1 cellular context compared by ENCODE assay signal in genomic region chr15:27087651-27088583, GRCh38.
TF ChIP-seq lines count a peak whose summit lies in the region.

No MANE protein-coding gene starts in this region.

TF ChIP-seq in K562, 482 proteins besides CTCF, POLR2A, EP300 and RAD21 (continued from another document and continues in another):
- TF ChIP-seq MNT (conservative IDR thresholded peaks at IDR 0.05) = no peak
- peak; percentile 100 for TF ChIP-seq HDGF (IDR thresholded peaks at IDR 0.05)
- no peak for TF ChIP-seq ZHX1 (conservative IDR thresholded peaks at IDR 0.05; ENCODE audit: low read length)
- TF ChIP-seq EWSR1 (IDR thresholded peaks at IDR 0.05; ENCODE audit: borderline replicate concordance, low read depth, partially characterized antibody) = no peak
- no peak for TF ChIP-seq RBM14 (IDR thresholded peaks at IDR 0.05; ENCODE audit: borderline replicate concordance, insufficient read depth, low read depth, low read length)
- TF ChIP-seq NR2C2 (CRISPR knock-in tag; IDR thresholded peaks at IDR 0.05) = no peak
- no peak for TF ChIP-seq NR2C2 (tag; IDR thresholded peaks at IDR 0.05)
- TF ChIP-seq ARID2 (IDR thresholded peaks at IDR 0.05) = 0 out of 2 replicates have a peak, but pooled peaks have one; percentile 14
- peak; percentile 75 for TF ChIP-seq POLR2G (IDR thresholded peaks at IDR 0.05; ENCODE audit: low read depth, low read length)
- TF ChIP-seq NBN (IDR thresholded peaks at IDR 0.05; ENCODE audit: low read depth) = peak; percentile 52; the same call in 1 of the 2 replicates
- TF ChIP-seq PBX2 (CRISPR knock-in tag; IDR thresholded peaks at IDR 0.05; ENCODE audit: low read depth) = no peak
- TF ChIP-seq PBX2 (tag; conservative IDR thresholded peaks at IDR 0.05; ENCODE audit: low read depth) = no peak
- no peak for TF ChIP-seq FOXA1 (IDR thresholded peaks at IDR 0.05; ENCODE audit: borderline replicate concordance)
- TF ChIP-seq TGIF2 (CRISPR knock-in tag; IDR thresholded peaks at IDR 0.05) = no peak
- TF ChIP-seq MXD1 (CRISPR knock-in tag; IDR thresholded peaks at IDR 0.05; ENCODE audit: borderline replicate concordance, poor library complexity, severe bottlenecking) = no peak
- no peak for TF ChIP-seq NR1H2 (CRISPR knock-in tag; IDR thresholded peaks at IDR 0.05)
- no peak for TF ChIP-seq TCF7 (IDR thresholded peaks at IDR 0.05; ENCODE audit: borderline replicate concordance)
- no peak for TF ChIP-seq HINFP (tag; conservative IDR thresholded peaks at IDR 0.05; ENCODE audit: low read depth)
- TF ChIP-seq MBD2 (IDR thresholded peaks at IDR 0.05; ENCODE audit: borderline replicate concordance, low read depth) = no peak
- TF ChIP-seq GATA2 (CRISPR knock-in tag; IDR thresholded peaks at IDR 0.05) = no peak
- no peak for TF ChIP-seq HES1 (IDR thresholded peaks at IDR 0.05; ENCODE audit: low read depth)
- no peak for TF ChIP-seq ZNF436 (CRISPR knock-in tag; IDR thresholded peaks at IDR 0.05)
- TF ChIP-seq BRCA1 (IDR thresholded peaks at IDR 0.05) = no peak
- TF ChIP-seq BRCA1 (CRISPR knock-in tag; IDR thresholded peaks at IDR 0.05) = no peak
- TF ChIP-seq HDAC1 (IDR thresholded peaks at IDR 0.05) = peak; percentile 11 to 80; a peak in 2 of 4 replicates
- TF ChIP-seq BHLHE40 (IDR thresholded peaks at IDR 0.05; ENCODE audit: low read length) = peak; percentile 54
- TF ChIP-seq TRIM24 (IDR thresholded peaks at IDR 0.05) = 0 out of 4 replicates have a peak, but pooled peaks have one; percentile 8 to 12
- no peak for TF ChIP-seq ZNF395 (CRISPR knock-in tag; IDR thresholded peaks at IDR 0.05)
- peak; percentile 52; the same call in 1 of the 2 replicates for TF ChIP-seq BCOR (IDR thresholded peaks at IDR 0.05)
- TF ChIP-seq FOXK2 (conservative IDR thresholded peaks at IDR 0.05 in 1 of 2, IDR thresholded peaks at IDR 0.05 in 1 of 2; ENCODE audit: low read depth in 2 of 2) = peak; percentile 43 to 55; a peak in 2 of 4 replicates
- 0 out of 2 replicates have a peak, but pooled peaks have one; percentile 58 for TF ChIP-seq NKRF (IDR thresholded peaks at IDR 0.05; ENCODE audit: borderline replicate concordance)
- no peak for TF ChIP-seq PTRF (tag; IDR thresholded peaks at IDR 0.05)
- TF ChIP-seq TSC22D4 (tag; IDR thresholded peaks at IDR 0.05) = no peak
- TF ChIP-seq KDM2B (CRISPR knock-in tag; IDR thresholded peaks at IDR 0.05) = no peak
- TF ChIP-seq ETV6 (IDR thresholded peaks at IDR 0.05; ENCODE audit: borderline replicate concordance in 1 of 2, low read depth in 2 of 2, low read length in 1 of 2) = no peak
- no peak for TF ChIP-seq ETV6 (CRISPR knock-in tag; IDR thresholded peaks at IDR 0.05; ENCODE audit: borderline replicate concordance)
- TF ChIP-seq ARID1B (IDR thresholded peaks at IDR 0.05) = 0 out of 2 replicates have a peak, but pooled peaks have one; percentile 32
- no peak for TF ChIP-seq L3MBTL2 (IDR thresholded peaks at IDR 0.05)
- no peak for TF ChIP-seq GTF2F1 (IDR thresholded peaks at IDR 0.05; ENCODE audit: low read depth, low read length)
- TF ChIP-seq WHSC1 (IDR thresholded peaks at IDR 0.05; ENCODE audit: low read length) = no peak
- peak; percentile 80; the same call in 1 of the 2 replicates for TF ChIP-seq OTX1 (CRISPR knock-in tag; IDR thresholded peaks at IDR 0.05)
- TF ChIP-seq HOXB6 (CRISPR knock-in tag; IDR thresholded peaks at IDR 0.05; ENCODE audit: borderline replicate concordance) = no peak
- no peak for TF ChIP-seq REST (CRISPR knock-in tag; IDR thresholded peaks at IDR 0.05; ENCODE audit: low read depth)
- no peak for TF ChIP-seq ZNF311 (CRISPR knock-in tag; IDR thresholded peaks at IDR 0.05)
- no peak for TF ChIP-seq NFATC3 (IDR thresholded peaks at IDR 0.05)
- peak; percentile 65 for TF ChIP-seq DPF2 (IDR thresholded peaks at IDR 0.05)
- no peak for TF ChIP-seq CGGBP1 (CRISPR knock-in tag; IDR thresholded peaks at IDR 0.05)
- TF ChIP-seq SIRT6 (IDR thresholded peaks at IDR 0.05; ENCODE audit: low read depth, low read length) = no peak
- TF ChIP-seq CBFA2T2 (conservative IDR thresholded peaks at IDR 0.05) = no peak
- TF ChIP-seq HDAC2 (IDR thresholded peaks at IDR 0.05) = no peak
- TF ChIP-seq ZNF696 (CRISPR knock-in tag; conservative IDR thresholded peaks at IDR 0.05) = no peak
- TF ChIP-seq KAT7 (CRISPR knock-in tag; IDR thresholded peaks at IDR 0.05; ENCODE audit: borderline replicate concordance) = no peak
- 0 out of 2 replicates have a peak, but pooled peaks have one; percentile 29 for TF ChIP-seq MTA2 (IDR thresholded peaks at IDR 0.05; ENCODE audit: low read depth)
- TF ChIP-seq ZNF586 (CRISPR knock-in tag; conservative IDR thresholded peaks at IDR 0.05) = no peak
- no peak for TF ChIP-seq TAF15 (IDR thresholded peaks at IDR 0.05; ENCODE audit: low read depth, low read length)
